ENCODE assay signal across 8 cellular contexts in genomic region chr7:71733108-71733870, GRCh38.
DNase-seq lines count a peak whose midpoint lies in the region; ATAC-seq and TF ChIP-seq lines count a peak whose summit lies in the region.

No MANE protein-coding gene starts in this region.

- TF ChIP-seq CTCF in Loucy (conservative IDR thresholded peaks at IDR 0.05; ENCODE audit: low read length): peak; percentile 90

- no peaks in the 10 kb centered on the region for H3K79me2 ChIP-seq in Loucy (ENCODE audit: insufficient read depth, low read length)

- H3K27me3 ChIP-seq in Loucy (ENCODE audit: insufficient read depth, low read length, poor library complexity, severe bottlenecking): no peaks in the 10 kb centered on the region

- H3K9me3 ChIP-seq in Loucy (ENCODE audit: insufficient read depth, low read depth, low read length): no peaks in the 10 kb centered on the region

- H3K36me3 ChIP-seq in Loucy (ENCODE audit: insufficient read depth, low read length): no peaks in the 10 kb centered on the region

- no peak overlapping the region for H3K4me3 ChIP-seq in Loucy (ENCODE audit: low read length, poor library complexity, severe bottlenecking)

- peak; percentile 47 for DNase-seq in DMS153 treated with DMSO at 0.1 percent for 48 hours (lab: John Stamatoyannopoulos, UW; ENCODE audit: unreplicated experiment)
- no peak for DNase-seq in DMS153 (lab: John Stamatoyannopoulos, UW)
- DNase-seq in SKM-1 (lab: John Stamatoyannopoulos, UW; ENCODE audit: unreplicated experiment): peak; percentile 8
- peak; percentile 19 for DNase-seq in amniotic stem cell (lab: John Stamatoyannopoulos, UW)
- DNase-seq in hepatic stellate cell (ENCODE audit: low spot score): peak; percentile 65
- peak; percentile 63 for DNase-seq in putamen (ENCODE audit: low spot score)

- H3K9ac ChIP-seq in Loucy (ENCODE audit: low read depth, low read length, poor library complexity, severe bottlenecking): no peak overlapping the region

- H3K4me2 ChIP-seq in Loucy (ENCODE audit: low read depth, low read length, poor library complexity, severe bottlenecking): no peak overlapping the region

- H3F3A ChIP-seq in Loucy (ENCODE audit: low read depth): no peaks in the 10 kb centered on the region

- H3K4me1 ChIP-seq in Loucy (ENCODE audit: insufficient read depth, low read length, poor library complexity, severe bottlenecking): no peaks in the 10 kb centered on the region

- no peak for ATAC-seq in HG02588 (IDR thresholded peaks at IDR 0.05; ENCODE audit: unreplicated experiment)

- 0 out of 2 replicates have a peak overlapping the region, but pooled peaks have one; percentile 55 for H2AFZ ChIP-seq in Loucy (ENCODE audit: low read length)

- no peaks in the 10 kb centered on the region for H3K9me2 ChIP-seq in Loucy (replicated peaks; ENCODE audit: low read depth, low read length)

- H4K20me1 ChIP-seq in Loucy (ENCODE audit: insufficient read depth, low read length, poor library complexity, severe bottlenecking): no peaks in the 10 kb centered on the region
